Comparison of ENCODE assay signal across 8 cellular contexts in genomic region chr21:45643021-45643980, GRCh38. TPM values are rescaled to one million over a fixed set of nuclear protein-coding genes. Genes with fewer than 3 reads are reported as not detected.
A peak's percentile ranks its signal among the peaks of the same experiment; 100 is the strongest.
DNase-seq lines count a peak whose midpoint lies in the region; ATAC-seq and TF ChIP-seq lines count a peak whose summit lies in the region.

Gene PCBP3 (plus strand): TSS chr21:45643725. CDS start chr21:45850086, 206,361 bp downstream.

- peaks cover 4% of the 10 kb centered on the region for H3K27me3 ChIP-seq in ascending aorta
- H3K27me3 ChIP-seq in hepatocyte: peaks cover 25% of the 10 kb centered on the region
- H3K27me3 ChIP-seq in aorta (ENCODE audit: control insufficient read depth in 1 of 2, insufficient read depth in 2 of 2, low read length in 1 of 2): no peaks in the 10 kb centered on the region

- DNase-seq in G401 (ENCODE audit: low spot score): peak; percentile 98
- DNase-seq in HFF-Myc (ENCODE audit: extremely low read depth, low read depth): peak; percentile 38
- DNase-seq in NCI-H1417 treated with DMSO at 0.1 percent for 48 hours (lab: John Stamatoyannopoulos, UW): peak; percentile 93
- peak; percentile 94 for DNase-seq in T-helper 9 cell
- DNase-seq in ascending aorta (ENCODE audit: low spot score in 2 of 2): peak; percentile 84 to 98
- DNase-seq in hepatocyte (ENCODE audit: low spot score): peak; percentile 97
- peak; percentile 87 for DNase-seq in retina
- DNase-seq in aorta: peak; percentile 97

- no peaks in the 10 kb centered on the region for H3K9me2 ChIP-seq in hepatocyte (replicated peaks; ENCODE audit: insufficient read depth)

- intact Hi-C loops in ascending aorta (cut with DNase I): loop anchor here (1.0 to 5.0 kb wide), 5 partner anchors 55 to 1306 kb away; partner anchors contain the start of genes CFAP410, LSS and PTTG1IP
- intact Hi-C loops in aorta (cut with DNase I): no loop called here

- ATAC-seq in aorta (ENCODE audit: low FRiP score): peak; percentile 92

- in situ Hi-C loops in G401 (cut with HindIII; ENCODE audit: low sequenced_read_pairs): no loop called here

- no peak for TF ChIP-seq CTCF in HFF-Myc (IDR thresholded peaks at IDR 0.05; ENCODE audit: low read depth, low read length, missing control alignments)
- no peak for TF ChIP-seq CTCF in ascending aorta (IDR thresholded peaks at IDR 0.05)
- no peak for TF ChIP-seq CTCF in hepatocyte (IDR thresholded peaks at IDR 0.05; ENCODE audit: poor library complexity)

- peak within 1 kb of the TSS; percentile 75 for H3K4me2 ChIP-seq in hepatocyte

- H4K20me1 ChIP-seq in hepatocyte (ENCODE audit: insufficient read depth, poor library complexity, severe bottlenecking): no peaks in the 10 kb centered on the region

- H3K9me3 ChIP-seq in ascending aorta (no peaks in the 10 kb centered on the region), hepatocyte (ENCODE audit: low read depth) (no peaks in the 10 kb centered on the region), aorta (ENCODE audit: control insufficient read depth, low read length) (no peaks in the 10 kb centered on the region)

- no peak within 1 kb of the TSS for H2AFZ ChIP-seq in hepatocyte

- peaks cover 2 to 3% of the 10 kb centered on the region in 2 donors for H3K4me1 ChIP-seq in ascending aorta
- H3K4me1 ChIP-seq in hepatocyte (ENCODE audit: insufficient read depth): peaks cover 4% of the 10 kb centered on the region
- H3K4me1 ChIP-seq in aorta (ENCODE audit: control insufficient read depth in 1 of 2, insufficient read depth in 2 of 2, low read length in 2 of 2): no peaks in the 10 kb centered on the region

- H3K27ac ChIP-seq in ascending aorta (peak within 1 kb of the TSS in 1 of 2 donors; percentile 49), hepatocyte (no peak within 1 kb of the TSS), aorta (ENCODE audit: low read depth in 1 of 2, low read length in 2 of 2) (no peak within 1 kb of the TSS)

- peaks cover 3% of the 10 kb centered on the region for H3K79me2 ChIP-seq in hepatocyte

- 2% methylated on average over 7 of the region's 120 CpGs for WGBS in hepatocyte (ENCODE audit: low lambda C conversion rate, missing lambda C conversion rate)
- WGBS in aorta, 2 donors: 1 to 2% methylated on average over 83 to 120 of the region's 120 CpGs

- H3K36me3 ChIP-seq in ascending aorta (no peaks in the 10 kb centered on the region), hepatocyte (replicated peaks; ENCODE audit: insufficient read depth, low read depth) (no peaks in the 10 kb centered on the region), aorta (ENCODE audit: control insufficient read depth in 1 of 2, insufficient read depth in 2 of 2, low read length in 1 of 2) (no peaks in the 10 kb centered on the region)

- H3K4me3 ChIP-seq in HFF-Myc (replicated peaks; ENCODE audit: low read depth, low read length) (no peak within 1 kb of the TSS; the same call in 1 of the 2 replicates), ascending aorta (peak within 1 kb of the TSS; percentile 67), hepatocyte (peak within 1 kb of the TSS; percentile 50), aorta (ENCODE audit: low read length in 2 of 2) (peak within 1 kb of the TSS; percentile 56 to 67)

RNA-seq across cellular contexts. Expression of gene PCBP3, which starts in this region (rescaled TPM):
- 1.7 and 4.0 TPM in 2 replicates for total RNA-seq in G401 (2014; rRNA removed; shearing (Covaris generic))
- total RNA-seq in ascending aorta (not detected), hepatocyte (3.1 and 5.5 TPM in 2 replicates), aorta (10 to 100 TPM in 1 of 2 donors, 1 to 10 TPM in 1; 7.0 to 15.0 TPM)
- polyA plus RNA-seq in hepatocyte (7.2 and 8.8 TPM in 2 replicates), aorta (1 to 10 TPM in 1 of 2 donors, not detected in 1; 3.6 TPM)

Comparison
In these comparisons a context has a peak if more than half of its experiments do, and no peak if none do; other contexts are left out.
1. Peak in DNase-seq and H3K4me3 ChIP-seq in ascending aorta; RNA of the gene not detected or under 1 TPM.
2. DNase-seq: peak in every context shown above with its lines; median percentile 98 in G401; 97 in hepatocyte; 97 in aorta; 94 in T-helper 9 cell; 93 in NCI-H1417 treated with DMSO at 0.1 percent for 48 hours; 91 in ascending aorta; 87 in retina; 38 in HFF-Myc.